Comparison of ENCODE assay signal across 12 cellular contexts in the genomic region with DNA sequence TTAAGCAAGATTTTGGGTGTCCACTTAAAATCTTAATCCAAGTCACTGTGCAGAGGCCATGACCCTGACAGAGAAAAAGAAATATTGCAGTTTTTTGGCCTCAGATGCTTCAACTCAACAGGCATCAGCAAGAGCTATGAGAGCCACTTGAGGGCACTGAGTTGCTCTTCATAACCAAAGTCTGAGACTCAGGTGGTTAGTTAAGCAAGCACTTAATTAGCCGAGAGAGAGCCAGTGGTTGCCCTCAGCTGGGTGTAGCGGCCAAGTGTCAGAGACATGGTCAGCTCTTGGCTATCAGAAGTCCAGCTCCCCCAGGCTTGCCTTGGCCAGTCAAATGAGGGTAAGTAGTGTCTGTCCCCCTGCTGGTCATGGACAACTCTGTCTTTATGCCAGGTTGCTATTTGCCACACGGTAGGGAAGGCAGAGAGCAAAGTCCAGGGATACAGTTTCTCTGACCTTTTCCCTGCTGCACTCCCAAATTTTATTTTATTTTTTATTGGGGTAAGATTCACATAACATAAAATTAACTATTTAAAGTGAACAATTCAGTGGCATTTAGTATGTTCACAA. TPM values are rescaled to one million over a fixed set of nuclear protein-coding genes. Genes with fewer than 3 reads are reported as not detected.
DNase-seq lines count a peak whose midpoint lies in the region; ATAC-seq, FAIRE-seq and TF ChIP-seq lines count a peak whose summit lies in the region.
"Had no signal": no experiment of that assay in that cellular context is flagged by ENCODE, and none has a peak within 500 bp of the region (broad histone marks: within the 10 kb centered on the region; RNA-seq: fewer than 3 reads in every experiment).

No MANE protein-coding gene starts in this region.

- peak; percentile 40 for TF ChIP-seq CTCF in WERI-Rb-1 (IDR thresholded peaks at IDR 0.05; ENCODE audit: low read depth, low read length)
- TF ChIP-seq CTCF in kidney epithelial cell (IDR thresholded peaks at IDR 0.05; ENCODE audit: insufficient read depth, low read length, poor library complexity, severe bottlenecking) = peak; percentile 21

- no peaks in the 10 kb centered on the region for H3K9me3 Mint-ChIP-seq in stimulated activated memory B cell treated with anti-CD40 and anti-IgM and Interleukin-4, amounts not matched to agents 10 μg/mL and 1 μg/mL and 100 μg/mL, for 72 hours
- H3K9me3 Mint-ChIP-seq: CD4-positive, alpha-beta memory T cell had no signal

- in situ Hi-C loops in ACHN (cut with HindIII; ENCODE audit: low pct_ligation_motif_present, low pct_unique_long_range_greater_than_20kb, low sequenced_read_pairs) = no loop called here

- no peaks in the 10 kb centered on the region for H3K36me3 Mint-ChIP-seq in stimulated activated memory B cell treated with anti-CD40 and anti-IgM and Interleukin-4, amounts not matched to agents 10 μg/mL and 1 μg/mL and 100 μg/mL, for 72 hours
- H3K36me3 Mint-ChIP-seq: CD4-positive, alpha-beta memory T cell had no signal

- H3K27me3 Mint-ChIP-seq in stimulated activated memory B cell treated with anti-CD40 and anti-IgM and Interleukin-4, amounts not matched to agents 10 μg/mL and 1 μg/mL and 100 μg/mL, for 72 hours = peaks cover 42% of the 10 kb centered on the region

- ATAC-seq in stimulated activated memory B cell treated with anti-CD40 and anti-IgM and Interleukin-4, amounts not matched to agents 10 μg/mL and 1 μg/mL and 100 μg/mL, for 72 hours = no peak
- no peak for ATAC-seq in HG03135 (IDR thresholded peaks at IDR 0.05; ENCODE audit: unreplicated experiment)
- ATAC-seq: psoas muscle had no signal

- no peaks in the 10 kb centered on the region for H3K9me3 ChIP-seq in WERI-Rb-1 (ENCODE audit: severe bottlenecking)
- H3K9me3 ChIP-seq: psoas muscle had no signal

- no peak overlapping the region for H3K4me3 Mint-ChIP-seq in stimulated activated memory B cell treated with anti-CD40 and anti-IgM and Interleukin-4, amounts not matched to agents 10 μg/mL and 1 μg/mL and 100 μg/mL, for 72 hours
- H3K4me3 Mint-ChIP-seq: CD4-positive, alpha-beta memory T cell had no signal

- DNase-seq in ACHN (peak; percentile 42), H54 (ENCODE audit: insufficient read length, low spot score) (peak; percentile 24), WERI-Rb-1 (no peak), kidney epithelial cell (ENCODE audit: low read depth) (no peak), activated gamma-delta T cell (lab: John Stamatoyannopoulos, UW) (no peak)
- no peak for DNase-seq in activated naive CD4-positive, alpha-beta T cell treated with Interleukin-2 at 50 U/mL for 16 hours
- DNase-seq: CD4-positive, alpha-beta memory T cell; psoas muscle; T1000 had no signal

- H3K27ac Mint-ChIP-seq in stimulated activated memory B cell treated with anti-CD40 and anti-IgM and Interleukin-4, amounts not matched to agents 10 μg/mL and 1 μg/mL and 100 μg/mL, for 72 hours = no peak overlapping the region
- H3K27ac Mint-ChIP-seq: CD4-positive, alpha-beta memory T cell had no signal

- H3K36me3 ChIP-seq in WERI-Rb-1 (no peaks in the 10 kb centered on the region), kidney epithelial cell (ENCODE audit: control insufficient read depth, insufficient read depth, low read length) (no peaks in the 10 kb centered on the region)

- H3K27me3 ChIP-seq in WERI-Rb-1 (ENCODE audit: insufficient read depth, low read depth, severe bottlenecking) (peaks cover 81% of the 10 kb centered on the region), kidney epithelial cell (ENCODE audit: control insufficient read depth, insufficient read depth, low read length) (peaks cover 13% of the 10 kb centered on the region)

- H3K27ac ChIP-seq in WERI-Rb-1 = no peak overlapping the region
- H3K27ac ChIP-seq: psoas muscle had no signal

- no peak for TF ChIP-seq POLR2A in H54 (IDR thresholded peaks at IDR 0.05; ENCODE audit: low read depth, low read length)

- H3K4me1 Mint-ChIP-seq in stimulated activated memory B cell treated with anti-CD40 and anti-IgM and Interleukin-4, amounts not matched to agents 10 μg/mL and 1 μg/mL and 100 μg/mL, for 72 hours = no peaks in the 10 kb centered on the region

- FAIRE-seq in H54 (lab: Jason Lieb, UNC) = no peak

- H3K4me3 ChIP-seq in WERI-Rb-1 (ENCODE audit: low read depth, low read length) (no peak overlapping the region), kidney epithelial cell (ENCODE audit: low read depth, low read length) (no peak overlapping the region)
- H3K4me3 ChIP-seq: psoas muscle had no signal

RNA-seq across cellular contexts. Expression of a gene that starts 9.0 kb away (rescaled TPM):
- not detected in 2 replicates for total RNA-seq in kidney epithelial cell
- total RNA-seq: CD4-positive, alpha-beta memory T cell; dermis microvascular lymphatic vessel endothelial cell; psoas muscle had no signal

RNA-seq across cellular contexts. Expression of a gene that starts 11.7 kb away (rescaled TPM):
- not detected in 2 replicates for total RNA-seq in kidney epithelial cell
- total RNA-seq: CD4-positive, alpha-beta memory T cell; dermis microvascular lymphatic vessel endothelial cell; psoas muscle had no signal

RNA-seq across cellular contexts. Expression of a gene that starts 39.3 kb away (rescaled TPM):
- total RNA-seq in kidney epithelial cell = not detected in 2 replicates
- total RNA-seq: dermis microvascular lymphatic vessel endothelial cell, psoas muscle had no signal

RNA-seq across cellular contexts. Expression of a gene that starts 41.8 kb away (rescaled TPM):
- total RNA-seq in kidney epithelial cell = not detected in 2 replicates
- total RNA-seq: CD4-positive, alpha-beta memory T cell had no signal

RNA-seq across cellular contexts. Expression of a gene that starts 56.4 kb away (rescaled TPM):
- not detected in 2 replicates for total RNA-seq in kidney epithelial cell
- total RNA-seq: dermis microvascular lymphatic vessel endothelial cell, psoas muscle had no signal

Comparison
In these comparisons a context has a peak if more than half of its experiments do, and no peak if none do; other contexts are left out.
1. DNase-seq: peak in ACHN (single experiment) and H54 (single experiment); none in WERI-Rb-1 (single experiment), kidney epithelial cell (single experiment), activated naive CD4-positive, alpha-beta T cell treated with Interleukin-2 at 50 U/mL for 16 hours (single experiment) and activated gamma-delta T cell (single experiment).